In genomic region chr1:70353038-70353437, GRCh38 we compare ENCODE assay signal across 1 cellular context.
TF ChIP-seq lines count a peak whose summit lies in the region.

No MANE protein-coding gene starts in this region.

TF ChIP-seq in HCT116, 20 proteins besides CTCF, POLR2A, EP300 and RAD21 (continued from another document):
- TF ChIP-seq ELF1 (IDR thresholded peaks at IDR 0.05; ENCODE audit: borderline replicate concordance, low read depth) (no peak), POLR2AphosphoS5 (IDR thresholded peaks at IDR 0.05; ENCODE audit: low read depth, low read length) (no peak), EGR1 (IDR thresholded peaks at IDR 0.05; ENCODE audit: low read depth) (no peak)
TF ChIP-seq in HCT116: peak in this region for 0.
